9 cellular contexts compared by ENCODE assay signal in genomic region chr1:54287176-54287650, GRCh38.
DNase-seq lines count a peak whose midpoint lies in the region; ATAC-seq and TF ChIP-seq lines count a peak whose summit lies in the region.
"Had no signal": no experiment of that assay in that cellular context is flagged by ENCODE, and none has a peak within 500 bp of the region (broad histone marks: within the 10 kb centered on the region; RNA-seq: fewer than 3 reads in every experiment).

No MANE protein-coding gene starts in this region.

- DNase-seq in EL (peak; percentile 40), MG63 (peak; percentile 65), coronary artery (ENCODE audit: low spot score) (peak; percentile 97), mucosa of descending colon (peak; percentile 84 to 91 (median 86)), DMS53 treated with DMSO at 0.1 percent for 48 hours (lab: John Stamatoyannopoulos, UW; ENCODE audit: unreplicated experiment) (no peak), MM.1S (no peak)
- peak; percentile 85 for DNase-seq in activated CD4-positive, alpha-beta T cell treated with anti-CD3 and anti-CD28 coated beads, Interleukin-2, amount 10 ng/mL, durations not matched to agents 7 days and 5 days
- DNase-seq in stimulated activated CD8-positive, alpha-beta memory T cell treated with anti-CD3 and anti-CD28 coated beads, Interleukin-2, amount 100 ng/mL, for 48 hours (ENCODE audit: low read depth in 2 of 2): peak; percentile 59 to 62

- peak overlapping the region; percentile 75 for H3K4me3 Mint-ChIP-seq in activated CD4-positive, alpha-beta T cell treated with anti-CD3 and anti-CD28 coated beads, Interleukin-2, amount 10 ng/mL, durations not matched to agents 7 days and 5 days

- no peak overlapping the region for H2AFZ ChIP-seq in MM.1S (ENCODE audit: low read length)

- peaks cover 6% of the 10 kb centered on the region; the same call in 1 of the 2 replicates for H4K20me1 ChIP-seq in MM.1S (ENCODE audit: insufficient read depth, low read length)

- no peaks in the 10 kb centered on the region for H3K27me3 Mint-ChIP-seq in activated CD4-positive, alpha-beta T cell treated with anti-CD3 and anti-CD28 coated beads, Interleukin-2, amount 10 ng/mL, durations not matched to agents 7 days and 5 days

- no peak overlapping the region for H3K9ac ChIP-seq in MM.1S (ENCODE audit: low read length)
- H3K9ac ChIP-seq: KMS-11 had no signal

- ATAC-seq in mucosa of descending colon: peak; percentile 88

- no peaks in the 10 kb centered on the region for H3K9me2 ChIP-seq in MM.1S (replicated peaks; ENCODE audit: insufficient read depth, low read length)

- H3K36me3 ChIP-seq in MG63 (no peaks in the 10 kb centered on the region), mucosa of descending colon (ENCODE audit: low read depth) (no peaks in the 10 kb centered on the region), MM.1S (replicated peaks; ENCODE audit: insufficient read depth, low read length) (no peaks in the 10 kb centered on the region)

- peaks cover 13% of the 10 kb centered on the region for H3K36me3 Mint-ChIP-seq in activated CD4-positive, alpha-beta T cell treated with anti-CD3 and anti-CD28 coated beads, Interleukin-2, amount 10 ng/mL, durations not matched to agents 7 days and 5 days (ENCODE audit: low read depth)

- H3K4me1 ChIP-seq in mucosa of descending colon (ENCODE audit: low read depth): peaks cover 43% of the 10 kb centered on the region
- peaks cover 10% of the 10 kb centered on the region for H3K4me1 ChIP-seq in MM.1S (ENCODE audit: low read length)

- no peak overlapping the region for H3K4me3 ChIP-seq in MG63
- peak overlapping the region; percentile 27 for H3K4me3 ChIP-seq in coronary artery
- no peak overlapping the region for H3K4me3 ChIP-seq in mucosa of descending colon
- no peak overlapping the region for H3K4me3 ChIP-seq in MM.1S (ENCODE audit: low read length)

- TF ChIP-seq CTCF in coronary artery (IDR thresholded peaks at IDR 0.05) (no peak), mucosa of descending colon (IDR thresholded peaks at IDR 0.05) (no peak), MM.1S (IDR thresholded peaks at IDR 0.05; ENCODE audit: low read length) (no peak)

- CTCF ChIA-PET in activated CD4-positive, alpha-beta T cell treated with anti-CD3 and anti-CD28 coated beads, Interleukin-2, amount 10 ng/mL, durations not matched to agents 7 days and 5 days (lab: Charles Lee): interaction anchor here (3.4 kb wide), 1 partner anchor 10 kb away, joined by 11 read pairs; no protein-coding TSS in a partner anchor

- intact Hi-C loops in mucosa of descending colon (cut with DNase I, micrococcal nuclease): no loop called here

- H3K27ac Mint-ChIP-seq in activated CD4-positive, alpha-beta T cell treated with anti-CD3 and anti-CD28 coated beads, Interleukin-2, amount 10 ng/mL, durations not matched to agents 7 days and 5 days: peak overlapping the region; percentile 90

- peaks cover 38% of the 10 kb centered on the region for H3K79me2 ChIP-seq in MM.1S (ENCODE audit: low read length)

- H3K27me3 ChIP-seq in MG63 (no peaks in the 10 kb centered on the region), MM.1S (replicated peaks; ENCODE audit: insufficient read depth, low read length) (no peaks in the 10 kb centered on the region)

- no peak overlapping the region for H3K4me2 ChIP-seq in MM.1S (ENCODE audit: low read depth, low read length)
- H3K4me2 ChIP-seq: KMS-11 had no signal

- no peaks in the 10 kb centered on the region for H3K9me3 Mint-ChIP-seq in activated CD4-positive, alpha-beta T cell treated with anti-CD3 and anti-CD28 coated beads, Interleukin-2, amount 10 ng/mL, durations not matched to agents 7 days and 5 days

- H3K9me3 ChIP-seq in MG63 (no peaks in the 10 kb centered on the region), mucosa of descending colon (no peaks in the 10 kb centered on the region), MM.1S (replicated peaks; ENCODE audit: insufficient read depth, low read length) (no peaks in the 10 kb centered on the region)

- no peaks in the 10 kb centered on the region for H3F3A ChIP-seq in MM.1S (ENCODE audit: insufficient read depth, low read length)

- peaks cover 91% of the 10 kb centered on the region for H3K4me1 Mint-ChIP-seq in activated CD4-positive, alpha-beta T cell treated with anti-CD3 and anti-CD28 coated beads, Interleukin-2, amount 10 ng/mL, durations not matched to agents 7 days and 5 days

- H3K27ac ChIP-seq in coronary artery: peak overlapping the region; percentile 92 to 96
- H3K27ac ChIP-seq in MM.1S (ENCODE audit: low read length): no peak overlapping the region
- H3K27ac ChIP-seq: KMS-11 had no signal

- POLR2A ChIA-PET in activated CD4-positive, alpha-beta T cell treated with anti-CD3 and anti-CD28 coated beads, Interleukin-2, amount 10 ng/mL, durations not matched to agents 7 days and 5 days (lab: Charles Lee): interaction anchor here (0.5 kb wide), 1 partner anchor 130 kb away, joined by 4 read pairs; no protein-coding TSS in a partner anchor

Comparison
In these comparisons a context has a peak if more than half of its experiments do, and no peak if none do; other contexts are left out.
1. DNase-seq: peak in EL (single experiment), MG63 (single experiment), activated CD4-positive, alpha-beta T cell treated with anti-CD3 and anti-CD28 coated beads, Interleukin-2, amount 10 ng/mL, durations not matched to agents 7 days and 5 days (single experiment), coronary artery (single experiment), mucosa of descending colon (3 of 3) and stimulated activated CD8-positive, alpha-beta memory T cell treated with anti-CD3 and anti-CD28 coated beads, Interleukin-2, amount 100 ng/mL, for 48 hours (2 of 2); none in DMS53 treated with DMSO at 0.1 percent for 48 hours (single experiment) and MM.1S (single experiment).